ENCODE assay signal across 23 cellular contexts in genomic region chr12:23964812-23965211, GRCh38. TPM values are rescaled to one million over a fixed set of nuclear protein-coding genes. Genes with fewer than 3 reads are reported as not detected.
"Had no signal": no experiment of that assay in that cellular context is flagged by ENCODE, and none has a peak within 500 bp of the region (broad histone marks: within the 10 kb centered on the region; RNA-seq: fewer than 3 reads in every experiment).

No MANE protein-coding gene starts in this region.

- H3K9ac ChIP-seq: KMS-11, SK-N-SH had no signal

- H3K4me2 ChIP-seq: KMS-11, SK-N-SH had no signal

- H3K9me3 ChIP-seq: SK-N-SH had no signal

- FAIRE-seq: RCC 7860 had no signal

- H3K27ac ChIP-seq: KMS-11 had no signal

- DNase-seq: IMR-90, Kasumi-1, MM.1S, NCI-H1048, NCI-H1105, NCI-H1417, NCI-H1436 treated with DMSO at 0.1 percent for 48 hours, NCI-H1694, NCI-H187 treated with DMSO at 0.1 percent for 48 hours, NCI-H2029 treated with DMSO at 0.1 percent for 48 hours, NCI-H226, NCI-H446, NCI-H510A, NCI-H524 treated with DMSO at 0.1 percent for 48 hours, NCI-H69, NCI-H774, Right ventricle myocardium superior, RPMI8226, SK-N-SH, SW 1271 had no signal

RNA-seq across cellular contexts. Expression of gene SOX5, which starts 15.3 kb away (rescaled TPM):
- total RNA-seq: HT-29 had no signal
